20 cellular contexts compared by ENCODE assay signal in genomic region chr11:92867913-92868619, GRCh38.
DNase-seq lines count a peak whose midpoint lies in the region.
"Had no signal": no experiment of that assay in that cellular context is flagged by ENCODE, and none has a peak within 500 bp of the region (broad histone marks: within the 10 kb centered on the region; RNA-seq: fewer than 3 reads in every experiment).

No MANE protein-coding gene starts in this region.

- no peak overlapping the region for H2AFZ ChIP-seq in trophoblast cell (ENCODE audit: insufficient read depth, low read length, poor library complexity)

- H3K27me3 ChIP-seq in rectal smooth muscle tissue (ENCODE audit: control insufficient read depth, insufficient read depth, low read length): no peaks in the 10 kb centered on the region
- H3K27me3 ChIP-seq in trophoblast cell (ENCODE audit: insufficient read depth, low read length): no peaks in the 10 kb centered on the region
- H3K27me3 ChIP-seq: upper lobe of right lung had no signal

- DNase-seq in NCI-H446 treated with DMSO at 0.1 percent for 48 hours (lab: John Stamatoyannopoulos, UW) (peak; percentile 12), NCI-H446 (lab: John Stamatoyannopoulos, UW) (no peak), NCI-H187 treated with DMSO at 0.1 percent for 48 hours (lab: John Stamatoyannopoulos, UW) (peak; percentile 82), NCI-H748 treated with DMSO at 0.1 percent for 48 hours (lab: John Stamatoyannopoulos, UW) (peak; percentile 94), DMS 273 treated with DMSO at 0.1 percent for 48 hours (lab: John Stamatoyannopoulos, UW) (no peak), trophoblast cell (no peak), cerebellar nuclear complex (lab: John Stamatoyannopoulos, UW) (no peak)
- DNase-seq: 8988T; activated CD8-positive, alpha-beta T cell treated with anti-CD3 and anti-CD28 coated beads, Interleukin-2, amount 10 ng/mL, durations not matched to agents 7 days and 5 days; activated effector memory CD4-positive, alpha-beta T cell treated with anti-CD3 and anti-CD28 coated beads, Interleukin-2, amount 50 U/mL, for 16 hours; activated T-cell treated with anti-CD3 and anti-CD28 coated beads for 4 hours; CD8-positive, alpha-beta T cell; left cardiac atrium; MV-4-11; nucleus accumbens; substantia nigra; T-helper 2 cell; upper lobe of right lung had no signal

- H4K91ac ChIP-seq in trophoblast cell (ENCODE audit: low read depth, low read length): no peak overlapping the region

- H3K14ac ChIP-seq in trophoblast cell (ENCODE audit: low read length): no peak overlapping the region

- H3K27ac ChIP-seq in rectal smooth muscle tissue (ENCODE audit: low read depth, low read length) (peak overlapping the region; percentile 28), trophoblast cell (ENCODE audit: low read depth, low read length) (no peak overlapping the region)
- H3K27ac ChIP-seq: upper lobe of right lung had no signal

- H3K9me3 ChIP-seq in trophoblast cell (ENCODE audit: insufficient read depth, low read depth, low read length): no peaks in the 10 kb centered on the region
- H3K9me3 ChIP-seq: HAP-1, upper lobe of right lung had no signal

- no peak overlapping the region for H4K8ac ChIP-seq in trophoblast cell (ENCODE audit: low read depth, low read length)

- no peak overlapping the region for H2BK5ac ChIP-seq in trophoblast cell (ENCODE audit: low read depth, low read length, poor library complexity)

- no peaks in the 10 kb centered on the region for H3K79me1 ChIP-seq in trophoblast cell (ENCODE audit: low read length)

- H3K4me3 ChIP-seq in rectal smooth muscle tissue (ENCODE audit: low read length) (no peak overlapping the region), trophoblast cell (ENCODE audit: low read depth, low read length) (no peak overlapping the region)
- H3K4me3 ChIP-seq: HAP-1, upper lobe of right lung had no signal

- H3K4me2 ChIP-seq in trophoblast cell (ENCODE audit: low read length): no peak overlapping the region

- H3K36me3 ChIP-seq in rectal smooth muscle tissue (ENCODE audit: control insufficient read depth, insufficient read depth, low read length) (no peaks in the 10 kb centered on the region), trophoblast cell (ENCODE audit: control insufficient read depth in 1 of 2, insufficient read depth in 2 of 2, low read length in 2 of 2) (no peaks in the 10 kb centered on the region)
- H3K36me3 ChIP-seq: HAP-1, upper lobe of right lung had no signal

- no peaks in the 10 kb centered on the region for H3K79me2 ChIP-seq in trophoblast cell (ENCODE audit: control insufficient read depth, insufficient read depth, low read length, poor library complexity)

- H4K12ac ChIP-seq in trophoblast cell (ENCODE audit: low read depth, low read length): no peak overlapping the region

- no peak overlapping the region for H2BK120ac ChIP-seq in trophoblast cell (ENCODE audit: insufficient read depth, low read length, poor library complexity)

- no peak overlapping the region for H3K23ac ChIP-seq in trophoblast cell (ENCODE audit: low read length)

- H2BK12ac ChIP-seq in trophoblast cell (ENCODE audit: low read length): no peak overlapping the region

- H3K18ac ChIP-seq in trophoblast cell (ENCODE audit: low read length): no peak overlapping the region

- H3K4me1 ChIP-seq in rectal smooth muscle tissue (ENCODE audit: control insufficient read depth, insufficient read depth, low read length) (peaks cover 11% of the 10 kb centered on the region), trophoblast cell (ENCODE audit: control insufficient read depth in 1 of 2, insufficient read depth in 2 of 2, low read length in 2 of 2) (peaks cover 0 to 4% of the 10 kb centered on the region in 2 experiments)
- H3K4me1 ChIP-seq: HAP-1, upper lobe of right lung had no signal

- no peak overlapping the region for H2AK5ac ChIP-seq in trophoblast cell (ENCODE audit: low read length)

- no peak overlapping the region for H3K9ac ChIP-seq in rectal smooth muscle tissue (ENCODE audit: low read length)
- H3K9ac ChIP-seq in trophoblast cell (ENCODE audit: low read length): no peak overlapping the region

- no CpG with 5 or more reads among the region's 9 CpGs for WGBS in trophoblast cell (ENCODE audit: extremely low coverage, insufficient coverage, insufficient read length)

- H3K4ac ChIP-seq in trophoblast cell (ENCODE audit: low read depth, low read length): no peak overlapping the region

Comparison
In these comparisons a context has a peak if more than half of its experiments do, and no peak if none do; other contexts are left out.
1. DNase-seq: peak in NCI-H446 treated with DMSO at 0.1 percent for 48 hours (single experiment), NCI-H187 treated with DMSO at 0.1 percent for 48 hours (single experiment) and NCI-H748 treated with DMSO at 0.1 percent for 48 hours (single experiment); none in NCI-H446 (0 of 2), DMS 273 treated with DMSO at 0.1 percent for 48 hours (single experiment), trophoblast cell (0 of 2) and cerebellar nuclear complex (0 of 2).